29 cellular contexts compared by ENCODE assay signal in the genomic region with DNA sequence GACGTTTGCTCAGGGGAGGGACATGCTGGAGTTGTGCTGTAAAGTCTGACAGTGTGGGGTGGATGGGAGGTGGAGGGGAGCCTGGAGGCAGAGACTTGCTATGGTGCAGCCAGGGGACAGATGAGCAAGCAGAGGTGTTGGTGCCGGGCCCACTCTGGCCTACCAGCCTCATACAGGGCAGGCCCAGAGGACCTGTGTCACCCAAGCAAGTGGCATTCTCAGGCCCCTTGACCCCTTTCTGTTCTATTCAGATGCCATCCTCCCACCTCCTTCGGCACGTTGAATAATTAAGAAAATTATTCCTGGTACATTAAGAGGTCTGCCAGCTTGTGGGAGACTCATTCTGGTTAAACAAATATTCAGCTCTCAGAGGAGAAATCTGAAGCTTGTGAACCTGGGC. TPM values are rescaled to one million over a fixed set of nuclear protein-coding genes. Genes with fewer than 3 reads are reported as not detected.
"Had no signal": no experiment of that assay in that cellular context is flagged by ENCODE, and none has a peak within 500 bp of the region (broad histone marks: within the 10 kb centered on the region; RNA-seq: fewer than 3 reads in every experiment).

No MANE protein-coding gene starts in this region.

- H3K4me3 ChIP-seq: adrenal gland, body of pancreas, gastrocnemius medialis, hepatocyte, pancreas, right atrium auricular region, smooth muscle cell, transverse colon, uterus had no signal

- H3K4me3 Mint-ChIP-seq: activated naive CD4-positive, alpha-beta T cell treated with anti-CD3 and anti-CD28 coated beads for 36 hours; activated naive CD8-positive, alpha-beta T cell treated with anti-CD3 and anti-CD28 coated beads for 36 hours; activated T-helper 1 cell treated with anti-CD3 and anti-CD28 coated beads, Interleukin-12 subunit alpha, Interleukin-12 subunit beta, Interleukin-2, Interleukin-4 antibody, amounts not matched to agents 30 ng/mL and 10 ng/mL and 1 ng/mL, durations not matched to agents 14 hours and 24 hours and 36 hours; nephron had no signal

- H3K4me1 Mint-ChIP-seq: activated naive CD8-positive, alpha-beta T cell treated with anti-CD3 and anti-CD28 coated beads for 36 hours; nephron had no signal

- H3K36me3 Mint-ChIP-seq: activated naive CD8-positive, alpha-beta T cell treated with anti-CD3 and anti-CD28 coated beads for 36 hours had no signal

- H3K9me3 Mint-ChIP-seq: activated naive CD4-positive, alpha-beta T cell treated with anti-CD3 and anti-CD28 coated beads for 36 hours; activated naive CD8-positive, alpha-beta T cell treated with anti-CD3 and anti-CD28 coated beads for 36 hours; activated T-helper 1 cell treated with anti-CD3 and anti-CD28 coated beads, Interleukin-12 subunit alpha, Interleukin-12 subunit beta, Interleukin-2, Interleukin-4 antibody, amounts not matched to agents 30 ng/mL and 10 ng/mL and 1 ng/mL, durations not matched to agents 14 hours and 24 hours and 36 hours; nephron had no signal

- H3K79me2 ChIP-seq: hepatocyte had no signal

- H3K4me2 ChIP-seq: hepatocyte, smooth muscle cell had no signal

- H2AFZ ChIP-seq: hepatocyte had no signal

- H3K27me3 ChIP-seq: adrenal gland, body of pancreas, gastrocnemius medialis, hepatocyte, pancreas, right atrium auricular region, transverse colon, uterus had no signal

- DNase-seq: activated CD4-positive, alpha-beta T cell treated with anti-CD3 and anti-CD28 coated beads for 48 hours; activated CD4-positive, alpha-beta T cell treated with anti-CD3 and anti-CD28 coated beads, Interleukin-2, amount 50 U/mL, for 48 hours; activated CD8-positive, alpha-beta memory T cell treated with anti-CD3 and anti-CD28 coated beads for 24 hours; activated effector memory CD4-positive, alpha-beta T cell treated with anti-CD3 and anti-CD28 coated beads, Interleukin-2, amount 50 U/mL, for 16 hours; activated naive CD4-positive, alpha-beta T cell treated with anti-CD3 and anti-CD28 coated beads for 36 hours; activated naive CD8-positive, alpha-beta T cell treated with anti-CD3 and anti-CD28 coated beads for 36 hours; activated T-cell treated with anti-CD3 and anti-CD28 coated beads, Interleukin-2, amount 50 U/mL, for 1 hour; adrenal gland; aorta; body of pancreas; effector CD8-positive, alpha-beta T cell; gastrocnemius medialis; left cardiac atrium; left ventricle myocardium superior; mammary epithelial cell; pancreas; stimulated activated CD4-positive, alpha-beta T cell treated with anti-CD3 and anti-CD28 coated beads, Interleukin-1b, Interleukin-23, amount 100 ng/mL, for 48 hours; stimulated activated CD4-positive, alpha-beta T cell treated with anti-CD3 and anti-CD28 coated beads, Interleukin-4, amount 100 ng/mL, for 4 hours; stimulated activated naive CD4-positive, alpha-beta T cell treated with Interleukin-2 at 50 U/mL for 16 hours; transverse colon; uterus had no signal

- H3K4me1 ChIP-seq: adrenal gland, body of pancreas, gastrocnemius medialis, pancreas, right atrium auricular region, transverse colon, uterus had no signal

- ATAC-seq: activated CD4-positive, CD25-positive, alpha-beta regulatory T cell treated with anti-CD3 and anti-CD28 coated beads, Interleukin-2, amount 50 U/mL, for 24 hours; body of pancreas; gastrocnemius medialis; left cardiac atrium; left ventricle myocardium superior; pancreas had no signal

- H3K27ac ChIP-seq: adrenal gland, body of pancreas, epithelial cell of prostate, gastrocnemius medialis, hepatocyte, pancreas, right atrium auricular region, transverse colon, uterus, VCaP had no signal

- H3K27ac Mint-ChIP-seq: activated naive CD4-positive, alpha-beta T cell treated with anti-CD3 and anti-CD28 coated beads for 36 hours; activated naive CD8-positive, alpha-beta T cell treated with anti-CD3 and anti-CD28 coated beads for 36 hours; activated T-helper 1 cell treated with anti-CD3 and anti-CD28 coated beads, Interleukin-12 subunit alpha, Interleukin-12 subunit beta, Interleukin-2, Interleukin-4 antibody, amounts not matched to agents 30 ng/mL and 10 ng/mL and 1 ng/mL, durations not matched to agents 14 hours and 24 hours and 36 hours; nephron had no signal

RNA-seq across cellular contexts. Expression of a gene that starts 8.5 kb away (rescaled TPM):
- total RNA-seq: smooth muscle cell had no signal
- polyA plus RNA-seq: smooth muscle cell had no signal
